In genomic region chr6:166286831-166287271, GRCh38 we compare ENCODE assay signal across 9 cellular contexts. TPM values are rescaled to one million over a fixed set of nuclear protein-coding genes. Genes with fewer than 3 reads are reported as not detected.
A peak's percentile ranks its signal among the peaks of the same experiment; 100 is the strongest.
DNase-seq lines count a peak whose midpoint lies in the region; ATAC-seq, FAIRE-seq and TF ChIP-seq lines count a peak whose summit lies in the region.
"Had no signal": no experiment of that assay in that cellular context is flagged by ENCODE, and none has a peak within 500 bp of the region (broad histone marks: within the 10 kb centered on the region; RNA-seq: fewer than 3 reads in every experiment).

No MANE protein-coding gene starts in this region.

- ATAC-seq in GM18517 (IDR thresholded peaks at IDR 0.05; ENCODE audit: unreplicated experiment) (peak; percentile 97), GM21717 (IDR thresholded peaks at IDR 0.05; ENCODE audit: unreplicated experiment) (peak; percentile 95)
- no peak for ATAC-seq in stimulated activated effector memory CD8-positive, alpha-beta T cell treated with anti-CD3 and anti-CD28 coated beads, Interleukin-12 subunit alpha, Interleukin-12 subunit beta, amount 100 ng/mL, for 72 hours

- H3K27ac ChIP-seq in HUES64 (ENCODE audit: low read depth, low read length) = peak overlapping the region; percentile 24; the same call in 1 of the 2 replicates

- no peaks in the 10 kb centered on the region for H3K36me3 ChIP-seq in HUES64 (ENCODE audit: insufficient read depth, low read length)

- H3K9me3 ChIP-seq in HUES64 (ENCODE audit: insufficient read depth, low read depth, low read length) = no peaks in the 10 kb centered on the region

- H3K4me3 Mint-ChIP-seq in stimulated activated effector memory CD8-positive, alpha-beta T cell treated with anti-CD3 and anti-CD28 coated beads, Interleukin-12 subunit alpha, Interleukin-12 subunit beta, amount 100 ng/mL, for 72 hours = no peak overlapping the region

- H3K9me3 Mint-ChIP-seq in stimulated activated effector memory CD8-positive, alpha-beta T cell treated with anti-CD3 and anti-CD28 coated beads, Interleukin-12 subunit alpha, Interleukin-12 subunit beta, amount 100 ng/mL, for 72 hours = no peaks in the 10 kb centered on the region

- H3K9ac ChIP-seq in HUES64 (ENCODE audit: low read depth, low read length) = no peak overlapping the region

- no peaks in the 10 kb centered on the region for H3K36me3 Mint-ChIP-seq in stimulated activated effector memory CD8-positive, alpha-beta T cell treated with anti-CD3 and anti-CD28 coated beads, Interleukin-12 subunit alpha, Interleukin-12 subunit beta, amount 100 ng/mL, for 72 hours

- H3K27ac Mint-ChIP-seq in stimulated activated effector memory CD8-positive, alpha-beta T cell treated with anti-CD3 and anti-CD28 coated beads, Interleukin-12 subunit alpha, Interleukin-12 subunit beta, amount 100 ng/mL, for 72 hours = no peak overlapping the region

- no peak for TF ChIP-seq CTCF in D721Med (IDR thresholded peaks at IDR 0.05; ENCODE audit: insufficient read depth, missing control alignments)

- H3K4me3 ChIP-seq in HUES64 (ENCODE audit: low read length) = no peak overlapping the region

- DNase-seq in islet precursor cell (peak; percentile 55), Ammon's horn (ENCODE audit: low spot score) (no peak), D721Med (ENCODE audit: insufficient read length, low spot score) (no peak), NCI-H2107 (lab: John Stamatoyannopoulos, UW) (no peak)
- no peak for DNase-seq in stimulated activated effector memory CD8-positive, alpha-beta T cell treated with anti-CD3 and anti-CD28 coated beads, Interleukin-12 subunit alpha, Interleukin-12 subunit beta, amount 100 ng/mL, for 72 hours (ENCODE audit: low spot score in 2 of 2)
- DNase-seq: foreskin melanocyte had no signal

- H3K4me1 ChIP-seq in HUES64 (ENCODE audit: insufficient read depth, low read length) = no peaks in the 10 kb centered on the region

- peaks cover 24% of the 10 kb centered on the region for H3K27me3 ChIP-seq in HUES64 (ENCODE audit: insufficient read depth, low read length)

- H3K4me1 Mint-ChIP-seq in stimulated activated effector memory CD8-positive, alpha-beta T cell treated with anti-CD3 and anti-CD28 coated beads, Interleukin-12 subunit alpha, Interleukin-12 subunit beta, amount 100 ng/mL, for 72 hours = no peaks in the 10 kb centered on the region

- no peak for FAIRE-seq in D721Med (lab: Jason Lieb, UNC)

- WGBS in HUES64 = 67% methylated on average over 8 of the region's 8 CpGs

RNA-seq across cellular contexts. Expression of gene PRR18, which starts 21.3 kb away (rescaled TPM):
- polyA plus RNA-seq in HUES64 (2013, experiment 1 of 2) = not detected
- not detected for polyA plus RNA-seq in HUES64 (2013, experiment 2 of 2)

RNA-seq across cellular contexts. Expression of gene SFT2D1, which starts 55.5 kb away (rescaled TPM):
- 40.1 TPM for polyA plus RNA-seq in HUES64 (2013, experiment 1 of 2)
- polyA plus RNA-seq in HUES64 (2013, experiment 2 of 2) = 43.3 TPM
